In genomic region chr15:75867428-75867827, GRCh38 we compare ENCODE assay signal across 22 cellular contexts. TPM values are rescaled to one million over a fixed set of nuclear protein-coding genes. Genes with fewer than 3 reads are reported as not detected.
DNase-seq lines count a peak whose midpoint lies in the region; ATAC-seq and TF ChIP-seq lines count a peak whose summit lies in the region.
"Had no signal": no experiment of that assay in that cellular context is flagged by ENCODE, and none has a peak within 500 bp of the region (broad histone marks: within the 10 kb centered on the region; RNA-seq: fewer than 3 reads in every experiment).

No MANE protein-coding gene starts in this region.

- CTCF ChIA-PET in activated CD8-positive, alpha-beta T cell treated with anti-CD3 and anti-CD28 coated beads for 36 hours (lab: Charles Lee) = no interaction called here
- CTCF ChIA-PET in activated CD8-positive, alpha-beta T cell treated with anti-CD3 and anti-CD28 coated beads, Interleukin-2, amount 10 ng/mL, durations not matched to agents 7 days and 5 days (lab: Charles Lee) = interaction anchor here (1.0 to 1.4 kb wide), 2 partner anchors 17 to 66 kb away, joined by 3 read pairs; no protein-coding TSS in a partner anchor

- no peaks in the 10 kb centered on the region for H3K9me3 Mint-ChIP-seq in activated CD8-positive, alpha-beta T cell treated with anti-CD3 and anti-CD28 coated beads for 36 hours
- no peaks in the 10 kb centered on the region for H3K9me3 Mint-ChIP-seq in activated CD8-positive, alpha-beta T cell treated with anti-CD3 and anti-CD28 coated beads, Interleukin-2, amount 10 ng/mL, durations not matched to agents 7 days and 5 days (ENCODE audit: insufficient read depth)
- no peaks in the 10 kb centered on the region for H3K9me3 Mint-ChIP-seq in IgD-negative memory B cell
- H3K9me3 Mint-ChIP-seq in activated naive CD8-positive, alpha-beta T cell treated with anti-CD3 and anti-CD28 coated beads, Interleukin-2, amount 50 U/mL, for 24 hours = no peaks in the 10 kb centered on the region
- no peaks in the 10 kb centered on the region for H3K9me3 Mint-ChIP-seq in stimulated activated effector memory CD8-positive, alpha-beta T cell treated with anti-CD3 and anti-CD28 coated beads, Interleukin-12 subunit alpha, Interleukin-12 subunit beta, amount 100 ng/mL, for 72 hours

- POLR2A ChIA-PET in activated CD8-positive, alpha-beta T cell treated with anti-CD3 and anti-CD28 coated beads for 36 hours (lab: Charles Lee) = no interaction called here
- POLR2A ChIA-PET in activated CD8-positive, alpha-beta T cell treated with anti-CD3 and anti-CD28 coated beads, Interleukin-2, amount 10 ng/mL, durations not matched to agents 7 days and 5 days (lab: Charles Lee) = no interaction called here

- intact Hi-C loops in activated CD8-positive, alpha-beta T cell treated with anti-CD3 and anti-CD28 coated beads for 36 hours (cut with micrococcal nuclease) = no loop called here

- no peak for ATAC-seq in activated CD8-positive, alpha-beta T cell treated with anti-CD3 and anti-CD28 coated beads for 36 hours
- ATAC-seq in activated CD8-positive, alpha-beta T cell treated with anti-CD3 and anti-CD28 coated beads, Interleukin-2, amount 10 ng/mL, durations not matched to agents 7 days and 5 days = no peak
- ATAC-seq in activated naive CD8-positive, alpha-beta T cell treated with anti-CD3 and anti-CD28 coated beads, Interleukin-2, amount 50 U/mL, for 24 hours = no peak
- ATAC-seq in stimulated activated effector memory CD8-positive, alpha-beta T cell treated with anti-CD3 and anti-CD28 coated beads, Interleukin-12 subunit alpha, Interleukin-12 subunit beta, amount 100 ng/mL, for 72 hours = no peak
- ATAC-seq: lower lobe of right lung had no signal

- DNase-seq in activated CD8-positive, alpha-beta T cell treated with anti-CD3 and anti-CD28 coated beads for 36 hours = no peak
- no peak for DNase-seq in activated CD8-positive, alpha-beta T cell treated with anti-CD3 and anti-CD28 coated beads, Interleukin-2, amount 10 ng/mL, durations not matched to agents 7 days and 5 days
- DNase-seq in activated naive CD8-positive, alpha-beta T cell treated with anti-CD3 and anti-CD28 coated beads, Interleukin-2, amount 50 U/mL, for 24 hours = no peak
- no peak for DNase-seq in stimulated activated effector memory CD8-positive, alpha-beta T cell treated with anti-CD3 and anti-CD28 coated beads, Interleukin-12 subunit alpha, Interleukin-12 subunit beta, amount 100 ng/mL, for 72 hours (ENCODE audit: low spot score in 2 of 2)
- DNase-seq in COR-L47 (lab: John Stamatoyannopoulos, UW) (no peak), NOMO-1 treated with DMSO at 0.1 percent for 48 hours (lab: John Stamatoyannopoulos, UW; ENCODE audit: unreplicated experiment) (no peak), GF-D8 (lab: John Stamatoyannopoulos, UW) (no peak)
- DNase-seq: activated CD4-positive, alpha-beta T cell treated with anti-CD3 and anti-CD28 coated beads, Interleukin-2, amount 50 U/mL, for 1 hour; activated CD8-positive, alpha-beta memory T cell treated with anti-CD3 and anti-CD28 coated beads, Interleukin-2, amount 50 U/mL, for 4 hours; activated effector memory CD4-positive, alpha-beta T cell treated with Interleukin-2 at 50 U/mL for 16 hours; cerebellar nuclear complex; Kasumi-1; lower lobe of right lung; NCI-H1092 treated with DMSO at 0.1 percent for 48 hours; NCI-H1930; NCI-H69; posterior cingulate gyrus; RPMI8226; sigmoid colon; stimulated activated CD4-positive, alpha-beta T cell treated with anti-CD3 and anti-CD28 coated beads, Interleukin-15, amount 100 ng/mL, for 24 hours; upper lobe of left lung had no signal

- no peak for TF ChIP-seq CTCF in activated CD8-positive, alpha-beta T cell treated with anti-CD3 and anti-CD28 coated beads for 36 hours (IDR thresholded peaks at IDR 0.05)

- H3K4me3 Mint-ChIP-seq in activated CD8-positive, alpha-beta T cell treated with anti-CD3 and anti-CD28 coated beads for 36 hours = no peak overlapping the region
- no peak overlapping the region for H3K4me3 Mint-ChIP-seq in activated CD8-positive, alpha-beta T cell treated with anti-CD3 and anti-CD28 coated beads, Interleukin-2, amount 10 ng/mL, durations not matched to agents 7 days and 5 days
- H3K4me3 Mint-ChIP-seq in IgD-negative memory B cell = peak overlapping the region; percentile 65 to 84 (median 74)
- H3K4me3 Mint-ChIP-seq in activated naive CD8-positive, alpha-beta T cell treated with anti-CD3 and anti-CD28 coated beads, Interleukin-2, amount 50 U/mL, for 24 hours = peak overlapping the region; percentile 12
- H3K4me3 Mint-ChIP-seq in stimulated activated effector memory CD8-positive, alpha-beta T cell treated with anti-CD3 and anti-CD28 coated beads, Interleukin-12 subunit alpha, Interleukin-12 subunit beta, amount 100 ng/mL, for 72 hours = no peak overlapping the region

- peaks cover 24% of the 10 kb centered on the region for H3K4me1 Mint-ChIP-seq in activated CD8-positive, alpha-beta T cell treated with anti-CD3 and anti-CD28 coated beads for 36 hours (ENCODE audit: low read depth)
- peaks cover 15% of the 10 kb centered on the region for H3K4me1 Mint-ChIP-seq in activated CD8-positive, alpha-beta T cell treated with anti-CD3 and anti-CD28 coated beads, Interleukin-2, amount 10 ng/mL, durations not matched to agents 7 days and 5 days (ENCODE audit: low read depth)
- H3K4me1 Mint-ChIP-seq in IgD-negative memory B cell = peaks cover 30 to 34% (median 34%) of the 10 kb centered on the region in 3 donors
- H3K4me1 Mint-ChIP-seq in activated naive CD8-positive, alpha-beta T cell treated with anti-CD3 and anti-CD28 coated beads, Interleukin-2, amount 50 U/mL, for 24 hours = peaks cover 29% of the 10 kb centered on the region
- peaks cover 33% of the 10 kb centered on the region for H3K4me1 Mint-ChIP-seq in stimulated activated effector memory CD8-positive, alpha-beta T cell treated with anti-CD3 and anti-CD28 coated beads, Interleukin-12 subunit alpha, Interleukin-12 subunit beta, amount 100 ng/mL, for 72 hours

- H3K27ac Mint-ChIP-seq in activated CD8-positive, alpha-beta T cell treated with anti-CD3 and anti-CD28 coated beads for 36 hours = peak overlapping the region; percentile 8
- no peak overlapping the region for H3K27ac Mint-ChIP-seq in activated CD8-positive, alpha-beta T cell treated with anti-CD3 and anti-CD28 coated beads, Interleukin-2, amount 10 ng/mL, durations not matched to agents 7 days and 5 days
- H3K27ac Mint-ChIP-seq in IgD-negative memory B cell = peak overlapping the region; percentile 48 to 91 (median 72)
- peak overlapping the region; percentile 25 for H3K27ac Mint-ChIP-seq in activated naive CD8-positive, alpha-beta T cell treated with anti-CD3 and anti-CD28 coated beads, Interleukin-2, amount 50 U/mL, for 24 hours
- H3K27ac Mint-ChIP-seq in stimulated activated effector memory CD8-positive, alpha-beta T cell treated with anti-CD3 and anti-CD28 coated beads, Interleukin-12 subunit alpha, Interleukin-12 subunit beta, amount 100 ng/mL, for 72 hours = peak overlapping the region; percentile 50

- no peaks in the 10 kb centered on the region for H3K27me3 Mint-ChIP-seq in activated CD8-positive, alpha-beta T cell treated with anti-CD3 and anti-CD28 coated beads for 36 hours
- H3K27me3 Mint-ChIP-seq in activated CD8-positive, alpha-beta T cell treated with anti-CD3 and anti-CD28 coated beads, Interleukin-2, amount 10 ng/mL, durations not matched to agents 7 days and 5 days (ENCODE audit: low read depth) = no peaks in the 10 kb centered on the region
- H3K27me3 Mint-ChIP-seq in IgD-negative memory B cell = peaks cover 1% of the 10 kb centered on the region
- no peaks in the 10 kb centered on the region for H3K27me3 Mint-ChIP-seq in activated naive CD8-positive, alpha-beta T cell treated with anti-CD3 and anti-CD28 coated beads, Interleukin-2, amount 50 U/mL, for 24 hours

- H3K36me3 Mint-ChIP-seq in activated CD8-positive, alpha-beta T cell treated with anti-CD3 and anti-CD28 coated beads for 36 hours (ENCODE audit: low read depth) = peaks cover 24% of the 10 kb centered on the region
- H3K36me3 Mint-ChIP-seq in activated CD8-positive, alpha-beta T cell treated with anti-CD3 and anti-CD28 coated beads, Interleukin-2, amount 10 ng/mL, durations not matched to agents 7 days and 5 days (ENCODE audit: low read depth) = peaks cover 39% of the 10 kb centered on the region
- H3K36me3 Mint-ChIP-seq in IgD-negative memory B cell = peaks cover 3% of the 10 kb centered on the region
- peaks cover 18% of the 10 kb centered on the region for H3K36me3 Mint-ChIP-seq in activated naive CD8-positive, alpha-beta T cell treated with anti-CD3 and anti-CD28 coated beads, Interleukin-2, amount 50 U/mL, for 24 hours (ENCODE audit: low read depth)
- peaks cover 43% of the 10 kb centered on the region for H3K36me3 Mint-ChIP-seq in stimulated activated effector memory CD8-positive, alpha-beta T cell treated with anti-CD3 and anti-CD28 coated beads, Interleukin-12 subunit alpha, Interleukin-12 subunit beta, amount 100 ng/mL, for 72 hours

RNA-seq across cellular contexts. Expression of gene UBE2Q2, which starts 24.2 kb away (rescaled TPM):
- 10 to 100 TPM; 19.4 to 20.0 TPM for total RNA-seq in activated CD8-positive, alpha-beta T cell treated with anti-CD3 and anti-CD28 coated beads for 36 hours
- 10 to 100 TPM; 27.9 to 28.2 TPM for total RNA-seq in activated CD8-positive, alpha-beta T cell treated with anti-CD3 and anti-CD28 coated beads, Interleukin-2, amount 10 ng/mL, durations not matched to agents 7 days and 5 days
- 21.4 TPM for polyA plus RNA-seq in IgD-negative memory B cell

RNA-seq across cellular contexts. Expression of gene FBXO22, which starts 36.2 kb away (rescaled TPM):
- total RNA-seq in activated CD8-positive, alpha-beta T cell treated with anti-CD3 and anti-CD28 coated beads for 36 hours = 10 to 100 TPM; 64.8 to 66.2 TPM
- 10 to 100 TPM; 41.4 to 43.4 TPM for total RNA-seq in activated CD8-positive, alpha-beta T cell treated with anti-CD3 and anti-CD28 coated beads, Interleukin-2, amount 10 ng/mL, durations not matched to agents 7 days and 5 days
- 15.5 TPM for polyA plus RNA-seq in IgD-negative memory B cell

Comparison
In these comparisons a context has a peak if more than half of its experiments do, and no peak if none do; other contexts are left out.
1. H3K4me3 Mint-ChIP-seq: peak in IgD-negative memory B cell (4 of 4) and activated naive CD8-positive, alpha-beta T cell treated with anti-CD3 and anti-CD28 coated beads, Interleukin-2, amount 50 U/mL, for 24 hours (single experiment); none in activated CD8-positive, alpha-beta T cell treated with anti-CD3 and anti-CD28 coated beads for 36 hours (single experiment), activated CD8-positive, alpha-beta T cell treated with anti-CD3 and anti-CD28 coated beads, Interleukin-2, amount 10 ng/mL, durations not matched to agents 7 days and 5 days (single experiment) and stimulated activated effector memory CD8-positive, alpha-beta T cell treated with anti-CD3 and anti-CD28 coated beads, Interleukin-12 subunit alpha, Interleukin-12 subunit beta, amount 100 ng/mL, for 72 hours (single experiment).